ENCODE assay signal across 8 cellular contexts in genomic region chr21:34974162-34974981, GRCh38.
DNase-seq lines count a peak whose midpoint lies in the region; ATAC-seq and TF ChIP-seq lines count a peak whose summit lies in the region.

No MANE protein-coding gene starts in this region.

- H3K9ac ChIP-seq in liver (ENCODE audit: low read depth in 1 of 2, low read length in 2 of 2), result no peak overlapping the region

- intact Hi-C loops in esophagus muscularis mucosa (cut with DNase I), result no loop called here

- H3K27ac ChIP-seq in liver (ENCODE audit: low read depth in 1 of 2, low read length in 2 of 2) (no peak overlapping the region), esophagus muscularis mucosa (replicated peaks in 1 of 4) (no peak overlapping the region)

- ATAC-seq in GM18868 (IDR thresholded peaks at IDR 0.05; ENCODE audit: unreplicated experiment) (peak; percentile 82), HG02884 (IDR thresholded peaks at IDR 0.05; ENCODE audit: unreplicated experiment) (peak; percentile 78)

- TF ChIP-seq CTCF in liver (IDR thresholded peaks at IDR 0.05; ENCODE audit: low read depth, low read length, missing input control) (no peak), esophagus muscularis mucosa (IDR thresholded peaks at IDR 0.05) (no peak)

- H3K4me1 ChIP-seq in liver (ENCODE audit: control insufficient read depth in 4 of 4, insufficient read depth in 4 of 4, low read length in 3 of 4), result peaks cover 0 to 6% (median 2%) of the 10 kb centered on the region in 4 donors
- H3K4me1 ChIP-seq in esophagus muscularis mucosa, result no peaks in the 10 kb centered on the region
- H3K4me1 ChIP-seq in HAP-1, result no peaks in the 10 kb centered on the region

- no peak for TF ChIP-seq EP300 in esophagus muscularis mucosa (IDR thresholded peaks at IDR 0.05)

- no peaks in the 10 kb centered on the region for H3K9me3 ChIP-seq in liver (ENCODE audit: control insufficient read depth in 4 of 4, low read length in 3 of 4)
- no peaks in the 10 kb centered on the region for H3K9me3 ChIP-seq in esophagus muscularis mucosa
- no peaks in the 10 kb centered on the region for H3K9me3 ChIP-seq in HAP-1
- no peaks in the 10 kb centered on the region for H3K9me3 ChIP-seq in MG63

- DNase-seq in T-helper 22 cell (ENCODE audit: low read depth) (peak; percentile 35), esophagus muscularis mucosa (ENCODE audit: extremely low spot score) (no peak), HAP-1 (ENCODE audit: low spot score in 2 of 2) (no peak), MG63 (no peak), SIG-M5 treated with dmso at 0.1 percent for 504 hours (lab: John Stamatoyannopoulos, UW; ENCODE audit: unreplicated experiment) (no peak)

- in situ Hi-C loops in HAP-1 (cut with MboI; ENCODE audit: low sequenced_read_pairs), result no loop called here

- peak; percentile 28 to 55 for TF ChIP-seq RAD21 in liver (IDR thresholded peaks at IDR 0.05)

- H3K27me3 ChIP-seq in liver (ENCODE audit: control insufficient read depth in 4 of 4, insufficient read depth in 4 of 4, low read length in 3 of 4) (no peaks in the 10 kb centered on the region), esophagus muscularis mucosa (peaks cover 0 to 5% (median 0%) of the 10 kb centered on the region in 4 donors), HAP-1 (ENCODE audit: low read depth) (no peaks in the 10 kb centered on the region), MG63 (no peaks in the 10 kb centered on the region)

- TF ChIP-seq POLR2A in esophagus muscularis mucosa (IDR thresholded peaks at IDR 0.05; ENCODE audit: low read depth), result no peak

- H3K4me3 ChIP-seq in liver (ENCODE audit: low read depth in 1 of 3, low read length in 3 of 3) (no peak overlapping the region), esophagus muscularis mucosa (no peak overlapping the region), HAP-1 (no peak overlapping the region), MG63 (no peak overlapping the region)

- 53% methylated on average over 11 of the region's 11 CpGs for WGBS in liver
- whole genome bisulfite sequencing in esophagus muscularis mucosa, result 85% methylated on average over 11 of the region's 11 CpGs

- H3K36me3 ChIP-seq in liver (ENCODE audit: control insufficient read depth in 4 of 4, insufficient read depth in 3 of 4, low read depth in 1 of 4, low read length in 3 of 4) (no peaks in the 10 kb centered on the region), esophagus muscularis mucosa (no peaks in the 10 kb centered on the region), HAP-1 (replicated peaks) (no peaks in the 10 kb centered on the region), MG63 (no peaks in the 10 kb centered on the region)

TF ChIP-seq in liver, 16 proteins besides CTCF, POLR2A, EP300 and RAD21:
- TF ChIP-seq JUND (IDR thresholded peaks at IDR 0.05) (no peak), HNF4A (conservative IDR thresholded peaks at IDR 0.05) (peak; percentile 83 to 89), HNF4G (IDR thresholded peaks at IDR 0.05) (peak; percentile 72), RXRA (IDR thresholded peaks at IDR 0.05) (peak; percentile 48 to 52), SP1 (IDR thresholded peaks at IDR 0.05) (peak; percentile 79), YY1 (IDR thresholded peaks at IDR 0.05) (peak; percentile 52), ATF3 (IDR thresholded peaks at IDR 0.05) (peak; percentile 12), EGR1 (IDR thresholded peaks at IDR 0.05; ENCODE audit: low read depth in 2 of 2) (no peak)
